8 cellular contexts compared by ENCODE assay signal in the genomic region with DNA sequence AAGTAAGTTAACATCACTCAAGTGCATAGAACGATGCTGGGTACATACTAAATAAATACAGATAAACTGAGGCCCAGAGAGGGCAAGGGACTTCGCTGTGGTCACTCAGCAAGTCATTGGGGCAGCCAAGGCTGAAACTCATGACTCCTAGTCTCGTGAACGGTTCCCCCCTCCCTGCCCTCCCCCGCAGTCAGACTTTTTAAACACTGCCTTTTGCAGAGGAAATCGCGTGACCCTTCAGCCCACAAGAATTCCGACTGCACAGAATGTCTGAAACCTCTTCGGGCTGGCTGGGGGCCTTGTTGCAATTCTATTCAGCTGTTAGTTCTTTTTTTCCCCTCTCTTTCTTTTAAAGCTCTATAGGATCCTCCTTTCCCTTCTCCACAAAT. TPM values are rescaled to one million over a fixed set of nuclear protein-coding genes. Genes with fewer than 3 reads are reported as not detected.
DNase-seq lines count a peak whose midpoint lies in the region; ATAC-seq lines count a peak whose summit lies in the region.

No MANE protein-coding gene starts in this region.

- peak overlapping the region; percentile 73 for H3K4me3 Mint-ChIP-seq in activated naive CD8-positive, alpha-beta T cell treated with anti-CD3 and anti-CD28 coated beads, Interleukin-2, amount 50 U/mL, for 24 hours

- intact Hi-C loops in left colon (cut with DNase I, micrococcal nuclease) = no loop called here

- no peaks in the 10 kb centered on the region for H3K9me3 Mint-ChIP-seq in activated naive CD8-positive, alpha-beta T cell treated with anti-CD3 and anti-CD28 coated beads, Interleukin-2, amount 50 U/mL, for 24 hours

- ATAC-seq in GM21786 (IDR thresholded peaks at IDR 0.05; ENCODE audit: unreplicated experiment) = peak; percentile 33
- peak; percentile 26 for ATAC-seq in activated naive CD8-positive, alpha-beta T cell treated with anti-CD3 and anti-CD28 coated beads, Interleukin-2, amount 50 U/mL, for 24 hours
- no peak for ATAC-seq in left colon

- H3K36me3 Mint-ChIP-seq in activated naive CD8-positive, alpha-beta T cell treated with anti-CD3 and anti-CD28 coated beads, Interleukin-2, amount 50 U/mL, for 24 hours (ENCODE audit: low read depth) = no peaks in the 10 kb centered on the region

- H3K27me3 Mint-ChIP-seq in activated naive CD8-positive, alpha-beta T cell treated with anti-CD3 and anti-CD28 coated beads, Interleukin-2, amount 50 U/mL, for 24 hours = no peaks in the 10 kb centered on the region

- H3K4me1 Mint-ChIP-seq in activated naive CD8-positive, alpha-beta T cell treated with anti-CD3 and anti-CD28 coated beads, Interleukin-2, amount 50 U/mL, for 24 hours = peaks cover 71% of the 10 kb centered on the region

- H3K27ac Mint-ChIP-seq in activated naive CD8-positive, alpha-beta T cell treated with anti-CD3 and anti-CD28 coated beads, Interleukin-2, amount 50 U/mL, for 24 hours = peak overlapping the region; percentile 93

- DNase-seq in EH (ENCODE audit: low read depth) (peak; percentile 98), NOMO-1 treated with dmso at 0.1 percent for 144 hours (lab: John Stamatoyannopoulos, UW; ENCODE audit: unreplicated experiment) (peak; percentile 62), left colon (peak; percentile 75 to 85), D341Med (ENCODE audit: low spot score) (no peak), NCI-H526 treated with DMSO at 0.1 percent for 48 hours (lab: John Stamatoyannopoulos, UW) (no peak)
- DNase-seq in activated naive CD8-positive, alpha-beta T cell treated with anti-CD3 and anti-CD28 coated beads, Interleukin-2, amount 50 U/mL, for 24 hours = peak; percentile 64
- DNase-seq in stimulated activated CD4-positive, alpha-beta T cell treated with anti-CD3 and anti-CD28 coated beads, Interleukin-4, amount 100 ng/mL, for 48 hours (ENCODE audit: low read depth in 2 of 2) = peak; percentile 10 to 51

RNA-seq across cellular contexts. Expression of gene NEK6, which starts 28.1 kb away (rescaled TPM):
- 10 to 100 TPM; 50.7 to 77.7 TPM for total RNA-seq in left colon

Comparison
In these comparisons a context has a peak if more than half of its experiments do, and no peak if none do; other contexts are left out.
1. DNase-seq: peak in EH (single experiment), NOMO-1 treated with dmso at 0.1 percent for 144 hours (single experiment), activated naive CD8-positive, alpha-beta T cell treated with anti-CD3 and anti-CD28 coated beads, Interleukin-2, amount 50 U/mL, for 24 hours (single experiment), left colon (2 of 2) and stimulated activated CD4-positive, alpha-beta T cell treated with anti-CD3 and anti-CD28 coated beads, Interleukin-4, amount 100 ng/mL, for 48 hours (2 of 2); none in D341Med (single experiment) and NCI-H526 treated with DMSO at 0.1 percent for 48 hours (single experiment).